ENCODE assay signal across 23 cellular contexts in genomic region chrX:107730298-107730655, GRCh38. TPM values are rescaled to one million over a fixed set of nuclear protein-coding genes. Genes with fewer than 3 reads are reported as not detected.
DNase-seq lines count a peak whose midpoint lies in the region; ATAC-seq, FAIRE-seq and TF ChIP-seq lines count a peak whose summit lies in the region.
"Had no signal": no experiment of that assay in that cellular context is flagged by ENCODE, and none has a peak within 500 bp of the region (broad histone marks: within the 10 kb centered on the region; RNA-seq: fewer than 3 reads in every experiment).

No MANE protein-coding gene starts in this region.

- H3K4me2 ChIP-seq in OCI-LY3 (ENCODE audit: low read length) (peak overlapping the region; percentile 64), K562 (ENCODE audit: insufficient read depth, low read length) (no peak overlapping the region), GM23248 (ENCODE audit: unreplicated experiment) (no peak overlapping the region)
- H3K4me2 ChIP-seq: BLaER1 had no signal

- intact Hi-C loops in K562 (cut with micrococcal nuclease): loop anchor here (2.0 to 5.0 kb wide), 2 partner anchors 47 to 58 kb away; partner anchors contain the start of gene NCBP2L

- no peaks in the 10 kb centered on the region for H3K9me1 ChIP-seq in K562 (ENCODE audit: control insufficient read depth, insufficient read depth, low read length)

- no TSS peak for BruUV-seq in K562 (replicated peaks; lab: Mats Ljungman, UMichigan)

- no peak for TF ChIP-seq POLR2A in K562 (conservative IDR thresholded peaks at IDR 0.05)

- H3K4me3 ChIP-seq in OCI-LY3 (ENCODE audit: low read length) (peak overlapping the region; percentile 47; the same call in 1 of the 2 replicates), K562 (no peak overlapping the region), thoracic aorta (no peak overlapping the region), GM23248 (no peak overlapping the region)
- H3K4me3 ChIP-seq: BLaER1, lung, SJCRH30 had no signal

- H3K27ac Mint-ChIP-seq in nephron: peak overlapping the region; percentile 69 to 90 (median 89)
- H3K27ac Mint-ChIP-seq: activated CD8-positive, alpha-beta T cell treated with anti-CD3 and anti-CD28 coated beads, Interleukin-2, amount 10 ng/mL, durations not matched to agents 7 days and 5 days; activated naive CD4-positive, alpha-beta T cell treated with anti-CD3 and anti-CD28 coated beads, Interleukin-2, amount 50 U/mL, for 72 hours; activated T-cell treated with anti-CD3 and anti-CD28 coated beads, Interleukin-2, amount 50 U/mL, for 72 hours; HFFc6; WTC11 had no signal

- H3K27me3 ChIP-seq in OCI-LY3 (ENCODE audit: low read depth, low read length) (no peaks in the 10 kb centered on the region), K562 (ENCODE audit: control insufficient read depth in 2 of 2, insufficient read depth in 2 of 2, low read length in 2 of 2) (no peaks in the 10 kb centered on the region), thoracic aorta (replicated peaks; ENCODE audit: insufficient read depth) (no peaks in the 10 kb centered on the region), GM23248 (replicated peaks; ENCODE audit: insufficient read depth) (no peaks in the 10 kb centered on the region)
- H3K27me3 ChIP-seq: SJCRH30 had no signal

- ATAC-seq in K562 (no peak), thoracic aorta (ENCODE audit: insufficient number of reproducible peaks, low FRiP score, low read depth) (no peak), GM19324 (IDR thresholded peaks at IDR 0.05; ENCODE audit: low FRiP score, unreplicated experiment) (no peak)
- ATAC-seq: activated CD8-positive, alpha-beta T cell treated with anti-CD3 and anti-CD28 coated beads, Interleukin-2, amount 10 ng/mL, durations not matched to agents 7 days and 5 days; naive thymus-derived CD8-positive, alpha-beta T cell had no signal

- no peak for TF ChIP-seq RAD21 in K562 (CRISPR knock-in tag; conservative IDR thresholded peaks at IDR 0.05 in 1 of 2, IDR thresholded peaks at IDR 0.05 in 1 of 2)

- H3K9ac ChIP-seq in OCI-LY3 (ENCODE audit: low read length) (no peak overlapping the region), K562 (ENCODE audit: insufficient read depth in 1 of 2, low read depth in 2 of 2, low read length in 2 of 2) (no peak overlapping the region), GM23248 (no peak overlapping the region)
- H3K9ac ChIP-seq: BLaER1 had no signal

- H3K9me3 Mint-ChIP-seq in nephron: no peaks in the 10 kb centered on the region
- H3K9me3 Mint-ChIP-seq: activated naive CD4-positive, alpha-beta T cell treated with anti-CD3 and anti-CD28 coated beads, Interleukin-2, amount 50 U/mL, for 72 hours; activated T-cell treated with anti-CD3 and anti-CD28 coated beads, Interleukin-2, amount 50 U/mL, for 72 hours; brain; HFFc6; naive thymus-derived CD8-positive, alpha-beta T cell; WTC11 had no signal

- no peak overlapping the region for H2AFZ ChIP-seq in OCI-LY3 (ENCODE audit: low read depth, low read length)
- H2AFZ ChIP-seq in K562 (ENCODE audit: low read depth, low read length): no peak overlapping the region
- H2AFZ ChIP-seq in GM23248: no peak overlapping the region

- TF ChIP-seq CTCF in OCI-LY3 (IDR thresholded peaks at IDR 0.05; ENCODE audit: low read depth, low read length) (no peak), K562 (IDR thresholded peaks at IDR 0.05 in 2 of 3, conservative IDR thresholded peaks at IDR 0.05 in 1 of 3; ENCODE audit: insufficient read depth in 2 of 3, low read depth in 1 of 3, low read length in 3 of 3) (no peak), nephron (IDR thresholded peaks at IDR 0.05; ENCODE audit: unreplicated experiment in 3 of 3) (no peak), thoracic aorta (IDR thresholded peaks at IDR 0.05) (no peak)

- H3F3A ChIP-seq in GM23248 (ENCODE audit: insufficient read depth): no peaks in the 10 kb centered on the region

- H3K36me3 ChIP-seq in OCI-LY3 (replicated peaks; ENCODE audit: low read depth, low read length) (no peaks in the 10 kb centered on the region), K562 (ENCODE audit: control insufficient read depth, insufficient read depth, low read length) (no peaks in the 10 kb centered on the region), thoracic aorta (no peaks in the 10 kb centered on the region), GM23248 (ENCODE audit: low read depth) (no peaks in the 10 kb centered on the region)
- H3K36me3 ChIP-seq: BLaER1, SJCRH30 had no signal

- no peaks in the 10 kb centered on the region for H3K27me3 Mint-ChIP-seq in nephron (ENCODE audit: low read depth)
- H3K27me3 Mint-ChIP-seq: naive thymus-derived CD8-positive, alpha-beta T cell had no signal

- H3K9me3 ChIP-seq in OCI-LY3 (ENCODE audit: insufficient read depth, low read length) (no peaks in the 10 kb centered on the region), K562 (replicated peaks; ENCODE audit: control insufficient read depth, insufficient read depth, low read depth, low read length) (no peaks in the 10 kb centered on the region), thoracic aorta (no peaks in the 10 kb centered on the region), GM23248 (ENCODE audit: low read depth) (no peaks in the 10 kb centered on the region)
- H3K9me3 ChIP-seq: BLaER1, SJCRH30 had no signal

- no peaks in the 10 kb centered on the region for H3K9me2 ChIP-seq in GM23248 (ENCODE audit: insufficient read depth)

- in situ Hi-C loops in K562 (cut with MboI) (no loop called here), GM23248 (cut with MboI) (no loop called here)

- H3K4me1 Mint-ChIP-seq in nephron: peaks cover 75% of the 10 kb centered on the region

- no peak for TF ChIP-seq EP300 in K562 (IDR thresholded peaks at IDR 0.05; ENCODE audit: low read length)

- H3K4me1 ChIP-seq in OCI-LY3 (ENCODE audit: low read length) (peaks cover 22% of the 10 kb centered on the region), K562 (replicated peaks in 1 of 2; ENCODE audit: control insufficient read depth in 2 of 2, insufficient read depth in 2 of 2, low read length in 2 of 2) (peaks cover 22 to 47% of the 10 kb centered on the region in 2 experiments; a peak in 4 of 5 replicates), thoracic aorta (ENCODE audit: control insufficient read depth in 1 of 2, low read depth in 2 of 2) (peaks cover 29 to 52% of the 10 kb centered on the region in 2 donors), GM23248 (ENCODE audit: insufficient read depth) (no peaks in the 10 kb centered on the region)

- H3K27ac ChIP-seq in OCI-LY3 (ENCODE audit: low read length) (0 out of 2 replicates have a peak overlapping the region, but pooled peaks have one; percentile 4), K562 (ENCODE audit: extremely low read depth, low read depth, low read length) (no peak overlapping the region), thoracic aorta (peak overlapping the region; percentile 38 to 80), GM23248 (no peak overlapping the region)
- H3K27ac ChIP-seq: BLaER1, epithelial cell of prostate, SJCRH30 had no signal

- FAIRE-seq in K562 (lab: Jason Lieb, UNC): no peak
- FAIRE-seq: G401.6 had no signal

- CTCF ChIA-PET in K562 (lab: Yijun Ruan, JAX; ENCODE audit: low intra/inter-chr PET ratio): no interaction called here

- no peaks in the 10 kb centered on the region for H3K79me2 ChIP-seq in OCI-LY3 (ENCODE audit: low read length)
- no peaks in the 10 kb centered on the region for H3K79me2 ChIP-seq in K562 (ENCODE audit: control insufficient read depth, insufficient read depth, low read length)
- no peaks in the 10 kb centered on the region for H3K79me2 ChIP-seq in GM23248 (ENCODE audit: insufficient read depth)

- H4K20me1 ChIP-seq in OCI-LY3 (ENCODE audit: insufficient read depth, low read length) (no peaks in the 10 kb centered on the region), K562 (replicated peaks; ENCODE audit: control insufficient read depth, insufficient read depth, low read length) (no peaks in the 10 kb centered on the region), GM23248 (ENCODE audit: insufficient read depth) (no peaks in the 10 kb centered on the region)
- H4K20me1 ChIP-seq: BLaER1 had no signal

- H3K4me3 Mint-ChIP-seq in nephron: no peak overlapping the region
- H3K4me3 Mint-ChIP-seq: activated CD8-positive, alpha-beta T cell treated with anti-CD3 and anti-CD28 coated beads, Interleukin-2, amount 10 ng/mL, durations not matched to agents 7 days and 5 days; activated T-cell treated with anti-CD3 and anti-CD28 coated beads, Interleukin-2, amount 50 U/mL, for 72 hours; brain; HFFc6; naive thymus-derived CD8-positive, alpha-beta T cell; WTC11 had no signal

- WGBS in K562 (ENCODE audit: insufficient coverage, low coverage, missing lambda C conversion rate): 33% methylated on average over 1 of the region's 1 CpG
- 23 to 25% methylated on average over 1 of the region's 1 CpG for WGBS in GM23248 (ENCODE audit: low coverage in 1 of 2, low lambda C conversion rate in 2 of 2, missing lambda C conversion rate in 2 of 2), 2 experiments

- POLR2A ChIA-PET in K562 (lab: Yijun Ruan, JAX): no interaction called here

- DNase-seq in K562 (ENCODE audit: extremely low read depth in 1 of 4, low spot score in 3 of 4) (no peak), thoracic aorta (ENCODE audit: low spot score) (no peak), GM23248 (no peak), nucleus accumbens (lab: John Stamatoyannopoulos, UW) (no peak)
- DNase-seq: activated CD8-positive, alpha-beta T cell treated with anti-CD3 and anti-CD28 coated beads, Interleukin-2, amount 10 ng/mL, durations not matched to agents 7 days and 5 days; activated T-cell treated with anti-CD3 and anti-CD28 coated beads, Interleukin-2, amount 50 U/mL, for 72 hours; HFFc6; naive thymus-derived CD8-positive, alpha-beta T cell; NCI-H1048; NCI-H526 treated with DMSO at 0.1 percent for 48 hours; T-helper 2 cell had no signal

- no peaks in the 10 kb centered on the region for H3K36me3 Mint-ChIP-seq in nephron (ENCODE audit: low read depth)
- H3K36me3 Mint-ChIP-seq: activated naive CD4-positive, alpha-beta T cell treated with anti-CD3 and anti-CD28 coated beads, Interleukin-2, amount 50 U/mL, for 72 hours; brain; WTC11 had no signal

RNA-seq across cellular contexts. Expression of gene TSC22D3, which starts 45.3 kb away (rescaled TPM):
- total RNA-seq in K562 (2011; cell fraction: chromatin; rRNA removed; ENCODE audit: low replicate concordance): 0.60 TPM in 1 of 2 replicates, not detected in the other
- total RNA-seq in K562 (2011; cell fraction: nucleolus; rRNA removed): 0.50 and 0.66 TPM in 2 replicates
- 0.99 TPM in 1 of 2 replicates, not detected in the other for total RNA-seq in K562 (2011; cell fraction: nucleoplasm; rRNA removed)
- 1.4 and 3.0 TPM in 2 replicates for total RNA-seq in K562 (2014; rRNA removed)
- 0.70 and 0.87 TPM in 2 replicates for total RNA-seq in K562 (2014; rRNA removed; fragmentation: Illumina TruSeq; extraction: Trizol)
- 0.45 and 0.54 TPM in 2 replicates for total RNA-seq in K562 (2015; rRNA removed; fragmentation: Illumina TruSeq; extraction: Trizol)
- total RNA-seq in K562 (2021): 1.5 and 1.7 TPM in 2 replicates
- polyA plus RNA-seq in K562 (2011; rRNA removed): 0.85 and 3.3 TPM in 2 replicates
- polyA plus RNA-seq in K562 (2011; cell fraction: cytosol; rRNA removed): 1.1 and 4.5 TPM in 2 replicates
- polyA plus RNA-seq in K562 (2011; cell fraction: nucleus; rRNA removed): 0.71 and 1.5 TPM in 2 replicates
- polyA plus RNA-seq in K562 (2012): 0.99 and 10.2 TPM in 2 replicates
- 0.82 and 1.4 TPM in 2 replicates for polyA plus RNA-seq in K562 (2014; fragmentation: Illumina TruSeq; extraction: Trizol)
- polyA plus RNA-seq in K562 (2014; fragmentation: Nextera tagmentation; extraction: Ambion mirVana): 1 to 10 TPM in 1 of 2 experiments, under 1 TPM in 1; 0.48 to 1.0 TPM
- 0.80 and 1.0 TPM in 2 replicates for polyA plus RNA-seq in K562 (2014; rRNA removed)
- 1.6 and 3.4 TPM in 2 replicates for polyA minus RNA-seq in K562 (2011; rRNA and poly(A)+ RNA removed)
- 2.0 and 3.3 TPM in 2 replicates for polyA minus RNA-seq in K562 (2011; cell fraction: cytosol; rRNA and poly(A)+ RNA removed)
- polyA minus RNA-seq in K562 (2011; cell fraction: nucleus; rRNA and poly(A)+ RNA removed): 1.7 and 2.2 TPM in 2 replicates
- total RNA-seq in thoracic aorta: 100 to 1,000 TPM; 326 to 551 TPM
- total RNA-seq in GM23248 (2014; rRNA removed; shearing (Covaris generic)): 28.8 and 49.0 TPM in 2 replicates
- 34.6 and 35.9 TPM in 2 replicates for polyA plus RNA-seq in GM23248 (2016; fragmentation: Nextera tagmentation; extraction: Ambion mirVana)

RNA-seq across cellular contexts. Expression of gene NCBP2L, which starts 47.3 kb away (rescaled TPM):
- total RNA-seq in K562 (2011; cell fraction: chromatin; rRNA removed; ENCODE audit: low replicate concordance): not detected in 2 replicates
- not detected in 2 replicates for total RNA-seq in K562 (2011; cell fraction: nucleolus; rRNA removed)
- total RNA-seq in K562 (2011; cell fraction: nucleoplasm; rRNA removed): not detected in 2 replicates
- total RNA-seq in K562 (2014; rRNA removed): not detected in 2 replicates
- not detected in 2 replicates for total RNA-seq in K562 (2014; rRNA removed; fragmentation: Illumina TruSeq; extraction: Trizol)
- total RNA-seq in K562 (2015; rRNA removed; fragmentation: Illumina TruSeq; extraction: Trizol): not detected in 2 replicates
- not detected in 2 replicates for total RNA-seq in K562 (2021)
- polyA plus RNA-seq in K562 (2011; rRNA removed): not detected in 2 replicates
- polyA plus RNA-seq in K562 (2011; cell fraction: cytosol; rRNA removed): not detected in 2 replicates
- not detected in 2 replicates for polyA plus RNA-seq in K562 (2011; cell fraction: nucleus; rRNA removed)
- not detected in 2 replicates for polyA plus RNA-seq in K562 (2012)
- polyA plus RNA-seq in K562 (2014; fragmentation: Illumina TruSeq; extraction: Trizol): not detected in 2 replicates
- polyA plus RNA-seq in K562 (2014; fragmentation: Nextera tagmentation; extraction: Ambion mirVana): not detected
- not detected in 2 replicates for polyA plus RNA-seq in K562 (2014; rRNA removed)
- not detected in 2 replicates for polyA minus RNA-seq in K562 (2011; rRNA and poly(A)+ RNA removed)
- polyA minus RNA-seq in K562 (2011; cell fraction: cytosol; rRNA and poly(A)+ RNA removed): not detected in 2 replicates
- not detected in 2 replicates for polyA minus RNA-seq in K562 (2011; cell fraction: nucleus; rRNA and poly(A)+ RNA removed)
- not detected for total RNA-seq in thoracic aorta
- not detected in 2 replicates for total RNA-seq in GM23248 (2014; rRNA removed; shearing (Covaris generic))
- polyA plus RNA-seq in GM23248 (2016; fragmentation: Nextera tagmentation; extraction: Ambion mirVana): not detected in 2 replicates
- total RNA-seq: activated CD8-positive, alpha-beta T cell treated with anti-CD3 and anti-CD28 coated beads, Interleukin-2, amount 10 ng/mL, durations not matched to agents 7 days and 5 days; activated naive CD4-positive, alpha-beta T cell treated with anti-CD3 and anti-CD28 coated beads, Interleukin-2, amount 50 U/mL, for 72 hours; activated T-cell treated with anti-CD3 and anti-CD28 coated beads, Interleukin-2, amount 50 U/mL, for 72 hours; dermis microvascular lymphatic vessel endothelial cell; HFFc6; naive thymus-derived CD8-positive, alpha-beta T cell; SJCRH30 had no signal

Comparison
In these comparisons a context has a peak if more than half of its experiments do, and no peak if none do; other contexts are left out.
1. H3K27ac ChIP-seq: peak in OCI-LY3 (single experiment) and thoracic aorta (2 of 2); none in K562 (single experiment) and GM23248 (single experiment).